8 cellular contexts compared by ENCODE assay signal in genomic region chr1:156106624-156107488, GRCh38. TPM values are rescaled to one million over a fixed set of nuclear protein-coding genes. Genes with fewer than 3 reads are reported as not detected.
DNase-seq lines count a peak whose midpoint lies in the region; ATAC-seq and TF ChIP-seq lines count a peak whose summit lies in the region.

No MANE protein-coding gene starts in this region.

- CTCF ChIA-PET in AG04450 (lab: Charles Lee): interaction anchor here (0.5 to 20.2 kb wide), 5 partner anchors 10 to 118 kb away, joined by 3 to 682 read pairs (median 5); partner anchors contain the start of gene LMNA
- CTCF ChIA-PET in activated CD8-positive, alpha-beta T cell treated with anti-CD3 and anti-CD28 coated beads for 36 hours (lab: Charles Lee): interaction anchor here (0.6 to 7.1 kb wide), 9 partner anchors 8 to 90 kb away, joined by 3 to 76 read pairs (median 5); partner anchors contain the start of gene LMNA

- H3K36me3 ChIP-seq in GM23248 (ENCODE audit: low read depth): no peaks in the 10 kb centered on the region

- POLR2A ChIA-PET in AG04450 (lab: Yijun Ruan, JAX): interaction anchor here (0.6 to 2.3 kb wide), 6 partner anchors 9 to 135 kb away, joined by 3 to 8 read pairs (median 5); no protein-coding TSS in a partner anchor
- POLR2A ChIA-PET in activated CD8-positive, alpha-beta T cell treated with anti-CD3 and anti-CD28 coated beads for 36 hours (lab: Charles Lee): interaction anchor here (0.6 to 3.9 kb wide), 13 partner anchors 8 to 175 kb away, joined by 3 to 30 read pairs (median 5); partner anchors contain the start of genes LMNA and SMG5

- peak overlapping the region; percentile 55 for H3K4me3 Mint-ChIP-seq in activated CD8-positive, alpha-beta T cell treated with anti-CD3 and anti-CD28 coated beads for 36 hours

- H3K4me3 ChIP-seq in AG04450 (ENCODE audit: low read depth, low read length): peak overlapping the region; percentile 11; the same call in 1 of the 2 replicates
- peak overlapping the region; percentile 34 for H3K4me3 ChIP-seq in GM23248
- peak overlapping the region; percentile 1 for H3K4me3 ChIP-seq in skeletal muscle cell (ENCODE audit: low read depth, low read length)

- H3K4me2 ChIP-seq in GM23248 (ENCODE audit: unreplicated experiment): peak overlapping the region; percentile 59

- H3K27me3 ChIP-seq in AG04450 (ENCODE audit: control insufficient read depth, insufficient read depth, low read length) (no peaks in the 10 kb centered on the region), GM23248 (replicated peaks; ENCODE audit: insufficient read depth) (no peaks in the 10 kb centered on the region)

- intact Hi-C loops in activated CD8-positive, alpha-beta T cell treated with anti-CD3 and anti-CD28 coated beads for 36 hours (cut with micrococcal nuclease): no loop called here
- intact Hi-C loops in left ventricle myocardium superior (cut with micrococcal nuclease): no loop called here

- H2AFZ ChIP-seq in GM23248: peak overlapping the region; percentile 24; the same call in 1 of the 2 replicates

- TF ChIP-seq CTCF in AG04450 (IDR thresholded peaks at IDR 0.05; ENCODE audit: low read depth, low read length) (no peak), GM13977 (IDR thresholded peaks at IDR 0.05; ENCODE audit: extremely low read depth, insufficient read depth, missing control alignments) (no peak)
- no peak for TF ChIP-seq CTCF in activated CD8-positive, alpha-beta T cell treated with anti-CD3 and anti-CD28 coated beads for 36 hours (IDR thresholded peaks at IDR 0.05)

- no peaks in the 10 kb centered on the region for H3K9me2 ChIP-seq in GM23248 (ENCODE audit: insufficient read depth)

- no peaks in the 10 kb centered on the region for H4K20me1 ChIP-seq in GM23248 (ENCODE audit: insufficient read depth)

- H3K27me3 Mint-ChIP-seq in activated CD8-positive, alpha-beta T cell treated with anti-CD3 and anti-CD28 coated beads for 36 hours: peaks cover 1% of the 10 kb centered on the region

- peak; percentile 26 for ATAC-seq in activated CD8-positive, alpha-beta T cell treated with anti-CD3 and anti-CD28 coated beads for 36 hours
- ATAC-seq in left ventricle myocardium superior (peak; percentile 34), GM19463 (IDR thresholded peaks at IDR 0.05; ENCODE audit: unreplicated experiment) (no peak)

- H3K9me3 ChIP-seq in AG04450 (ENCODE audit: control insufficient read depth, insufficient read depth, low read length) (no peaks in the 10 kb centered on the region), GM23248 (ENCODE audit: low read depth) (no peaks in the 10 kb centered on the region)

- H3K4me1 ChIP-seq in GM23248 (ENCODE audit: insufficient read depth): peaks cover 46% of the 10 kb centered on the region

- WGBS in GM23248 (ENCODE audit: low coverage in 1 of 2, low lambda C conversion rate in 2 of 2, missing lambda C conversion rate in 2 of 2), 2 experiments: 14 to 15% methylated on average over 14 of the region's 14 CpGs

- H3K79me2 ChIP-seq in GM23248 (ENCODE audit: insufficient read depth): peaks cover 15% of the 10 kb centered on the region

- peak overlapping the region; percentile 97 for H3K9ac ChIP-seq in GM23248

- no peaks in the 10 kb centered on the region for H3K36me3 Mint-ChIP-seq in activated CD8-positive, alpha-beta T cell treated with anti-CD3 and anti-CD28 coated beads for 36 hours (ENCODE audit: low read depth)

- peak overlapping the region; percentile 97 for H3K27ac ChIP-seq in AG04450 (ENCODE audit: low read depth, low read length)
- H3K27ac ChIP-seq in GM23248: peak overlapping the region; percentile 99

- in situ Hi-C loops in GM23248 (cut with MboI) (no loop called here), GM13977 (cut with MboI; ENCODE audit: low pct_unique_long_range_greater_than_20kb, low sequenced_read_pairs, unreplicated experiment) (no loop called here)

- no peaks in the 10 kb centered on the region for H3K9me3 Mint-ChIP-seq in activated CD8-positive, alpha-beta T cell treated with anti-CD3 and anti-CD28 coated beads for 36 hours

- DNase-seq in AG04450 (ENCODE audit: low read depth, low spot score): no peak
- DNase-seq in GM23248: peak; percentile 77
- no peak for DNase-seq in activated CD8-positive, alpha-beta T cell treated with anti-CD3 and anti-CD28 coated beads for 36 hours
- peak; percentile 56 for DNase-seq in left ventricle myocardium superior
- no peak for DNase-seq in skeletal muscle cell (ENCODE audit: low read depth)
- no peak for DNase-seq in GM13977 (ENCODE audit: low spot score)
- no peak for DNase-seq in activated gamma-delta T cell (lab: John Stamatoyannopoulos, UW)

- H3K27ac Mint-ChIP-seq in activated CD8-positive, alpha-beta T cell treated with anti-CD3 and anti-CD28 coated beads for 36 hours: peak overlapping the region; percentile 91

- peaks cover 9% of the 10 kb centered on the region for H3F3A ChIP-seq in GM23248 (ENCODE audit: insufficient read depth)

- peaks cover 58% of the 10 kb centered on the region for H3K4me1 Mint-ChIP-seq in activated CD8-positive, alpha-beta T cell treated with anti-CD3 and anti-CD28 coated beads for 36 hours (ENCODE audit: low read depth)

RNA-seq across cellular contexts. Expression of gene LMNA, which starts 7.7 kb away (rescaled TPM):
- polyA plus RNA-seq in AG04450 (2011; rRNA removed) (365 and 382 TPM in 2 replicates), GM23248 (2016; fragmentation: Nextera tagmentation; extraction: Ambion mirVana) (1,230 and 1,270 TPM in 2 replicates)
- polyA minus RNA-seq in AG04450 (2011; rRNA and poly(A)+ RNA removed): 379 and 407 TPM in 2 replicates
- 1,219 and 1,322 TPM in 2 replicates for total RNA-seq in GM23248 (2014; rRNA removed; shearing (Covaris generic))
- 10 to 100 TPM; 51.8 to 56.6 TPM for total RNA-seq in activated CD8-positive, alpha-beta T cell treated with anti-CD3 and anti-CD28 coated beads for 36 hours
- 252 TPM for total RNA-seq in left ventricle myocardium superior

RNA-seq across cellular contexts. Expression of gene MEX3A, which starts 24.6 kb away (rescaled TPM):
- polyA plus RNA-seq in AG04450 (2011; rRNA removed): 11.8 and 14.6 TPM in 2 replicates
- 13.9 and 14.3 TPM in 2 replicates for polyA minus RNA-seq in AG04450 (2011; rRNA and poly(A)+ RNA removed)
- 0.13 and 0.22 TPM in 2 replicates for total RNA-seq in GM23248 (2014; rRNA removed; shearing (Covaris generic))
- polyA plus RNA-seq in GM23248 (2016; fragmentation: Nextera tagmentation; extraction: Ambion mirVana): 0.05 TPM in 2 replicates
- under 1 TPM; 0.45 to 0.83 TPM for total RNA-seq in activated CD8-positive, alpha-beta T cell treated with anti-CD3 and anti-CD28 coated beads for 36 hours
- total RNA-seq in left ventricle myocardium superior: 0.17 TPM

RNA-seq across cellular contexts. Expression of gene RAB25, which starts 45.9 kb away (rescaled TPM):
- not detected in 2 replicates for polyA plus RNA-seq in AG04450 (2011; rRNA removed)
- not detected in 2 replicates for polyA minus RNA-seq in AG04450 (2011; rRNA and poly(A)+ RNA removed)
- not detected in 2 replicates for total RNA-seq in GM23248 (2014; rRNA removed; shearing (Covaris generic))
- polyA plus RNA-seq in GM23248 (2016; fragmentation: Nextera tagmentation; extraction: Ambion mirVana): not detected in 2 replicates
- total RNA-seq in activated CD8-positive, alpha-beta T cell treated with anti-CD3 and anti-CD28 coated beads for 36 hours: under 1 TPM; 0.49 to 0.63 TPM
- not detected for total RNA-seq in left ventricle myocardium superior

RNA-seq across cellular contexts. Expression of gene SEMA4A, which starts 46.5 kb away (rescaled TPM):
- polyA plus RNA-seq in AG04450 (2011; rRNA removed) (0.58 and 0.60 TPM in 2 replicates), GM23248 (2016; fragmentation: Nextera tagmentation; extraction: Ambion mirVana) (0.35 and 0.51 TPM in 2 replicates)
- 0.56 and 1.1 TPM in 2 replicates for polyA minus RNA-seq in AG04450 (2011; rRNA and poly(A)+ RNA removed)
- 1.1 TPM in 1 of 2 replicates, not detected in the other for total RNA-seq in GM23248 (2014; rRNA removed; shearing (Covaris generic))
- 10 to 100 TPM; 23.8 to 24.7 TPM for total RNA-seq in activated CD8-positive, alpha-beta T cell treated with anti-CD3 and anti-CD28 coated beads for 36 hours
- 0.69 TPM for total RNA-seq in left ventricle myocardium superior

RNA-seq across cellular contexts. Expression of gene LAMTOR2, which starts 52.3 kb away (rescaled TPM):
- polyA plus RNA-seq in AG04450 (2011; rRNA removed): 42.4 and 60.4 TPM in 2 replicates
- 28.4 and 35.7 TPM in 2 replicates for polyA minus RNA-seq in AG04450 (2011; rRNA and poly(A)+ RNA removed)
- total RNA-seq in GM23248 (2014; rRNA removed; shearing (Covaris generic)): 41.3 and 52.7 TPM in 2 replicates
- 140 and 143 TPM in 2 replicates for polyA plus RNA-seq in GM23248 (2016; fragmentation: Nextera tagmentation; extraction: Ambion mirVana)
- total RNA-seq in activated CD8-positive, alpha-beta T cell treated with anti-CD3 and anti-CD28 coated beads for 36 hours: 10 to 100 TPM; 48.9 to 49.4 TPM
- 65.6 TPM for total RNA-seq in left ventricle myocardium superior

Comparison
In these comparisons a context has a peak if more than half of its experiments do, and no peak if none do; other contexts are left out.
1. DNase-seq: peak in GM23248 (single experiment) and left ventricle myocardium superior (single experiment); none in AG04450 (single experiment), activated CD8-positive, alpha-beta T cell treated with anti-CD3 and anti-CD28 coated beads for 36 hours (single experiment), skeletal muscle cell (single experiment), GM13977 (single experiment) and activated gamma-delta T cell (single experiment).
2. Peak in every context shown above with its lines, with median percentiles within 50 percentile points of each other: H3K4me3 ChIP-seq.